10 cellular contexts compared by ENCODE assay signal in the genomic region with DNA sequence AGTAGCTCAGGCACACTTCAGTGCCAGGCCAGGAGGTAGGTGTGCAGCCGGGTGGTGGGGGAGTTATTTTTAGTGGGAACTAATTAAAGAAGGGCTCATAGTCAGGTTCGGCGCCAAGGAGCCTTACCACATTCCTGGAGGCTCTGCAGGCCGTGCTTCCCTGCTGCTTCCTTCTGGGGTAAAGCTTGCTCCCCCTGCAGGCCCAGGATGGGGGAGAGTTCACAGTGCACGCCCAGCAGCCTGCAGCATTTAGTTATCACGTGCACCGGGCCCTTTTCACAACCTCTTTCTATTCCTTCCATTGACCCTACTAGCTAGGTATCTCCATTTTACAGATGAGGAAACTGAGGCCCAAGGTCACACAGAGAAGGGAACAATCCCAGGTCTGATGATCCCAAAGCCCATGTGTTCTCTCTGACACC. TPM values are rescaled to one million over a fixed set of nuclear protein-coding genes. Genes with fewer than 3 reads are reported as not detected.
DNase-seq lines count a peak whose midpoint lies in the region; ATAC-seq and TF ChIP-seq lines count a peak whose summit lies in the region.
"Had no signal": no experiment of that assay in that cellular context is flagged by ENCODE, and none has a peak within 500 bp of the region (broad histone marks: within the 10 kb centered on the region; RNA-seq: fewer than 3 reads in every experiment).

No MANE protein-coding gene starts in this region.

- no peaks in the 10 kb centered on the region for H3F3A ChIP-seq in GM23248 (ENCODE audit: insufficient read depth)

- H4K20me1 ChIP-seq in GM23248 (ENCODE audit: insufficient read depth), result no peaks in the 10 kb centered on the region

- H2AFZ ChIP-seq in GM23248, result no peak overlapping the region

- H3K4me1 ChIP-seq in BE2C (no peaks in the 10 kb centered on the region), GM23248 (ENCODE audit: insufficient read depth) (no peaks in the 10 kb centered on the region)

- 32 to 38% methylated on average over 7 of the region's 7 CpGs for WGBS in GM23248 (ENCODE audit: low coverage in 1 of 2, low lambda C conversion rate in 2 of 2, missing lambda C conversion rate in 2 of 2), 2 experiments

- H3K27ac ChIP-seq in GM23248 (no peak overlapping the region), coronary artery (no peak overlapping the region)
- H3K27ac ChIP-seq: SJSA1, thoracic aorta had no signal

- H3K27me3 ChIP-seq in BE2C (peaks cover 29% of the 10 kb centered on the region), GM23248 (replicated peaks; ENCODE audit: insufficient read depth) (peaks cover 5% of the 10 kb centered on the region), kidney epithelial cell (ENCODE audit: control insufficient read depth, insufficient read depth, low read length) (peaks cover 50% of the 10 kb centered on the region)

- H3K4me2 ChIP-seq in GM23248 (ENCODE audit: unreplicated experiment), result no peak overlapping the region

- H3K4me3 ChIP-seq in BE2C (ENCODE audit: low read depth, low read length) (no peak overlapping the region), GM23248 (no peak overlapping the region), WI38 (ENCODE audit: low read depth, low read length) (peak overlapping the region; percentile 33; the same call in 1 of the 2 replicates), kidney epithelial cell (ENCODE audit: low read depth, low read length) (no peak overlapping the region), coronary artery (no peak overlapping the region)
- H3K4me3 ChIP-seq: SJSA1, thoracic aorta had no signal

- no peaks in the 10 kb centered on the region for H3K79me2 ChIP-seq in GM23248 (ENCODE audit: insufficient read depth)

- no peak for ATAC-seq in HG02588 (IDR thresholded peaks at IDR 0.05; ENCODE audit: unreplicated experiment)

- DNase-seq in BE2C (no peak), GM23248 (peak; percentile 48), kidney epithelial cell (ENCODE audit: low read depth) (no peak), GM13976 (ENCODE audit: low spot score) (no peak), coronary artery (ENCODE audit: low spot score) (no peak)
- no peak for DNase-seq in effector CD4-positive, alpha-beta T cell

- H3K9me2 ChIP-seq in GM23248 (ENCODE audit: insufficient read depth), result no peaks in the 10 kb centered on the region

- H3K36me3 ChIP-seq in BE2C, result no peaks in the 10 kb centered on the region
- no peaks in the 10 kb centered on the region for H3K36me3 ChIP-seq in GM23248 (ENCODE audit: low read depth)
- no peaks in the 10 kb centered on the region for H3K36me3 ChIP-seq in kidney epithelial cell (ENCODE audit: control insufficient read depth, insufficient read depth, low read length)
- H3K36me3 ChIP-seq: SJSA1, thoracic aorta had no signal

- H3K9ac ChIP-seq in GM23248, result no peak overlapping the region

- peak; percentile 19; the same call in 1 of the 2 replicates for TF ChIP-seq CTCF in BE2C (IDR thresholded peaks at IDR 0.05; ENCODE audit: low read depth, low read length)
- TF ChIP-seq CTCF in WI38 (IDR thresholded peaks at IDR 0.05; ENCODE audit: low read depth, low read length), result peak; percentile 57
- peak; percentile 28 for TF ChIP-seq CTCF in kidney epithelial cell (IDR thresholded peaks at IDR 0.05; ENCODE audit: insufficient read depth, low read length, poor library complexity, severe bottlenecking)
- no peak for TF ChIP-seq CTCF in GM13976 (IDR thresholded peaks at IDR 0.05; ENCODE audit: borderline replicate concordance, control extremely low read depth, extremely low read depth, insufficient read depth, missing control alignments)
- no peak for TF ChIP-seq CTCF in coronary artery (IDR thresholded peaks at IDR 0.05)

- in situ Hi-C loops in GM23248 (cut with MboI), result no loop called here
- in situ Hi-C loops in GM13976 (cut with MboI; ENCODE audit: low sequenced_read_pairs, unreplicated experiment), result no loop called here

- no peaks in the 10 kb centered on the region for H3K9me3 ChIP-seq in BE2C
- no peaks in the 10 kb centered on the region for H3K9me3 ChIP-seq in GM23248 (ENCODE audit: low read depth)
- H3K9me3 ChIP-seq: thoracic aorta had no signal

RNA-seq across cellular contexts. Expression of a gene that starts 2.5 kb away (rescaled TPM):
- polyA plus RNA-seq in BE2C (2012; ENCODE audit: insufficient read depth, insufficient read length, low read depth), result not detected
- total RNA-seq in GM23248 (2014; rRNA removed; shearing (Covaris generic)), result 0.97 TPM in 1 of 2 replicates, not detected in the other
- 0.10 TPM in 2 replicates for polyA plus RNA-seq in GM23248 (2016; fragmentation: Nextera tagmentation; extraction: Ambion mirVana)
- total RNA-seq in kidney epithelial cell, result 3.1 TPM in 2 replicates
- total RNA-seq: thoracic aorta had no signal

Comparison
In these comparisons a context has a peak if more than half of its experiments do, and no peak if none do; other contexts are left out.
1. CTCF ChIP-seq: peak in BE2C (single experiment), WI38 (single experiment) and kidney epithelial cell (single experiment); none in GM13976 (single experiment) and coronary artery (single experiment).